9 cellular contexts compared by ENCODE assay signal in genomic region chr12:64680235-64680634, GRCh38.
DNase-seq lines count a peak whose midpoint lies in the region; ATAC-seq and TF ChIP-seq lines count a peak whose summit lies in the region.
"Had no signal": no experiment of that assay in that cellular context is flagged by ENCODE, and none has a peak within 500 bp of the region (broad histone marks: within the 10 kb centered on the region; RNA-seq: fewer than 3 reads in every experiment).

No MANE protein-coding gene starts in this region.

- POLR2A ChIA-PET in activated CD4-positive, alpha-beta memory T cell treated with anti-CD3 and anti-CD28 coated beads, Interleukin-2, amount 10 ng/mL, durations not matched to agents 7 days and 5 days (lab: Charles Lee) = interaction anchor here (0.8 to 10.5 kb wide), 11 partner anchors 9 to 489 kb away, joined by 3 to 301 read pairs (median 6); partner anchors contain the start of genes LEMD3 and RASSF3

- ATAC-seq in thoracic aorta (ENCODE audit: insufficient number of reproducible peaks, low FRiP score, low read depth) = no peak
- ATAC-seq in HG03159 (IDR thresholded peaks at IDR 0.05; ENCODE audit: unreplicated experiment) = no peak

- peaks cover 63 to 95% of the 10 kb centered on the region in 2 donors for H3K4me1 ChIP-seq in thoracic aorta (ENCODE audit: control insufficient read depth in 1 of 2, low read depth in 2 of 2)

- peak overlapping the region; percentile 78 for H3K27ac Mint-ChIP-seq in activated CD4-positive, alpha-beta T cell treated with anti-CD3 and anti-CD28 coated beads, Interleukin-2, amount 10 ng/mL, durations not matched to agents 24 days and 14 days
- H3K27ac Mint-ChIP-seq in activated CD4-positive, alpha-beta memory T cell treated with anti-CD3 and anti-CD28 coated beads, Interleukin-2, amount 10 ng/mL, durations not matched to agents 7 days and 5 days = peak overlapping the region; percentile 95
- peak overlapping the region; percentile 94 to 100 (median 98) for H3K27ac Mint-ChIP-seq in immature natural killer cell

- H3K27ac ChIP-seq in thoracic aorta = peak overlapping the region; percentile 84 to 92
- H3K27ac ChIP-seq: WERI-Rb-1 had no signal

- peaks cover 5% of the 10 kb centered on the region for H3K36me3 ChIP-seq in thoracic aorta
- H3K36me3 ChIP-seq: WERI-Rb-1 had no signal

- no peaks in the 10 kb centered on the region for H3K27me3 Mint-ChIP-seq in activated CD4-positive, alpha-beta T cell treated with anti-CD3 and anti-CD28 coated beads, Interleukin-2, amount 10 ng/mL, durations not matched to agents 24 days and 14 days
- H3K27me3 Mint-ChIP-seq in activated CD4-positive, alpha-beta memory T cell treated with anti-CD3 and anti-CD28 coated beads, Interleukin-2, amount 10 ng/mL, durations not matched to agents 7 days and 5 days = no peaks in the 10 kb centered on the region
- peaks cover 9 to 42% (median 13%) of the 10 kb centered on the region in 3 donors for H3K27me3 Mint-ChIP-seq in immature natural killer cell (ENCODE audit: low read depth in 3 of 3)

- H3K9me3 Mint-ChIP-seq in activated CD4-positive, alpha-beta T cell treated with anti-CD3 and anti-CD28 coated beads, Interleukin-2, amount 10 ng/mL, durations not matched to agents 24 days and 14 days = peaks cover 3% of the 10 kb centered on the region
- no peaks in the 10 kb centered on the region for H3K9me3 Mint-ChIP-seq in activated CD4-positive, alpha-beta memory T cell treated with anti-CD3 and anti-CD28 coated beads, Interleukin-2, amount 10 ng/mL, durations not matched to agents 7 days and 5 days
- no peaks in the 10 kb centered on the region for H3K9me3 Mint-ChIP-seq in immature natural killer cell

- intact Hi-C loops in activated CD4-positive, alpha-beta T cell treated with anti-CD3 and anti-CD28 coated beads, Interleukin-2, amount 10 ng/mL, durations not matched to agents 24 days and 14 days (cut with micrococcal nuclease) = no loop called here

- peak overlapping the region; percentile 58 for H3K4me3 ChIP-seq in thoracic aorta

- H3K4me3 Mint-ChIP-seq in activated CD4-positive, alpha-beta T cell treated with anti-CD3 and anti-CD28 coated beads, Interleukin-2, amount 10 ng/mL, durations not matched to agents 24 days and 14 days = peak overlapping the region; percentile 63
- peak overlapping the region; percentile 62 for H3K4me3 Mint-ChIP-seq in activated CD4-positive, alpha-beta memory T cell treated with anti-CD3 and anti-CD28 coated beads, Interleukin-2, amount 10 ng/mL, durations not matched to agents 7 days and 5 days
- peak overlapping the region; percentile 74 to 85 (median 79) for H3K4me3 Mint-ChIP-seq in immature natural killer cell

- peaks cover 81% of the 10 kb centered on the region for H3K4me1 Mint-ChIP-seq in activated CD4-positive, alpha-beta T cell treated with anti-CD3 and anti-CD28 coated beads, Interleukin-2, amount 10 ng/mL, durations not matched to agents 24 days and 14 days
- H3K4me1 Mint-ChIP-seq in activated CD4-positive, alpha-beta memory T cell treated with anti-CD3 and anti-CD28 coated beads, Interleukin-2, amount 10 ng/mL, durations not matched to agents 7 days and 5 days = peaks cover 95% of the 10 kb centered on the region
- H3K4me1 Mint-ChIP-seq in immature natural killer cell = peaks cover 97 to 98% of the 10 kb centered on the region in 2 donors

- no peaks in the 10 kb centered on the region for H3K9me3 ChIP-seq in thoracic aorta

- no peaks in the 10 kb centered on the region for H3K27me3 ChIP-seq in thoracic aorta (replicated peaks; ENCODE audit: insufficient read depth)

- peaks cover 16% of the 10 kb centered on the region for H3K36me3 Mint-ChIP-seq in activated CD4-positive, alpha-beta T cell treated with anti-CD3 and anti-CD28 coated beads, Interleukin-2, amount 10 ng/mL, durations not matched to agents 24 days and 14 days (ENCODE audit: low read depth)
- peaks cover 45% of the 10 kb centered on the region for H3K36me3 Mint-ChIP-seq in activated CD4-positive, alpha-beta memory T cell treated with anti-CD3 and anti-CD28 coated beads, Interleukin-2, amount 10 ng/mL, durations not matched to agents 7 days and 5 days (ENCODE audit: low read depth)
- H3K36me3 Mint-ChIP-seq in immature natural killer cell = peaks cover 8 to 9% (median 8%) of the 10 kb centered on the region in 3 donors

- no peak for DNase-seq in activated CD4-positive, alpha-beta T cell treated with anti-CD3 and anti-CD28 coated beads, Interleukin-2, amount 10 ng/mL, durations not matched to agents 24 days and 14 days
- no peak for DNase-seq in activated CD4-positive, alpha-beta T cell treated with anti-CD3 and anti-CD28 coated beads for 4 hours
- DNase-seq in activated CD4-positive, alpha-beta memory T cell treated with anti-CD3 and anti-CD28 coated beads, Interleukin-2, amount 10 ng/mL, durations not matched to agents 7 days and 5 days = peak; percentile 42
- DNase-seq in immature natural killer cell (no peak), thoracic aorta (ENCODE audit: low spot score) (no peak), NCI-H524 (lab: John Stamatoyannopoulos, UW) (no peak), NCI-H82 (lab: John Stamatoyannopoulos, UW) (no peak)
- DNase-seq: WERI-Rb-1 had no signal

- CTCF ChIA-PET in activated CD4-positive, alpha-beta memory T cell treated with anti-CD3 and anti-CD28 coated beads, Interleukin-2, amount 10 ng/mL, durations not matched to agents 7 days and 5 days (lab: Charles Lee) = interaction anchor here (0.5 to 9.3 kb wide), 8 partner anchors 10 to 105 kb away, joined by 3 to 92 read pairs (median 10); no protein-coding TSS in a partner anchor

- no peak for TF ChIP-seq CTCF in thoracic aorta (IDR thresholded peaks at IDR 0.05)
